18 cellular contexts compared by ENCODE assay signal in the genomic region with DNA sequence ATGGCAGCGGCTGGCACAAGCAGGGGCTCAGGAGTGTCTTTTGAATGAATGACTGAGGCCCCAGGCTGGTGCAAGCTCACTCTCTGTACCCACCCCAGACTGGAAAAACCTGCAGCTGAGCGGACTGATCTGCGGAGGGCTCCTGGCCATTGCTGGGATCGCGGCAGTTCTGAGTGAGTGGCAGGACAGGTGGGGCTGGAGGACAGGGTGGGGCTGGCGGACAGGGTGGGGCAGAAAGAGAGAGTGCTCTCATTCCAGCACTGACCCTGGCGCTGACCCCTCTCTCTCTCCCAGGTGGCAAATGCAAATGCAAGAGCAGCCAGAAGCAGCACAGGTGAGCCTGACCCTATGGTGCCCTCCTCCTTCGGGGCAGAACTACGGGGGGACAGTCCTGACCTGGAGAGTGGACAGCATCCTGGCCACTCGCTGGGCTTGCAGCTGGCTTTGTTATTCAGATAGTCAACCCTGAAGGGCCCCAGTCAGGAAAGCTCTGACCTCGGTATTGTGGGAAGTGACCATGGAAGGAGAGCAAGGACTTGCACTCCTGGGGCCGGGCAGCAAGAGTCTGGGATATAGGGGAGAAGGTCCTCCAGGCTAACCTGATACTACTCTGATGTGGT. TPM values are rescaled to one million over a fixed set of nuclear protein-coding genes. Genes with fewer than 3 reads are reported as not detected.
DNase-seq lines count a peak whose midpoint lies in the region; FAIRE-seq and TF ChIP-seq lines count a peak whose summit lies in the region.
"Had no signal": no experiment of that assay in that cellular context is flagged by ENCODE, and none has a peak within 500 bp of the region (broad histone marks: within the 10 kb centered on the region; RNA-seq: fewer than 3 reads in every experiment).

No MANE protein-coding gene starts in this region.

- POLR2A ChIA-PET in HEK293 (lab: Yijun Ruan, JAX) = no interaction called here

- no peaks in the 10 kb centered on the region for H3K27me3 Mint-ChIP-seq in mesothelial cell of epicardium (ENCODE audit: low read depth)

- no peak for TF ChIP-seq CTCF in HEK293 (tag by site-specific recombination; IDR thresholded peaks at IDR 0.05)
- no peak for TF ChIP-seq CTCF in kidney (IDR thresholded peaks at IDR 0.05; ENCODE audit: borderline replicate concordance, extremely low read depth, insufficient read depth)
- no peak for TF ChIP-seq CTCF in mesothelial cell of epicardium (IDR thresholded peaks at IDR 0.05; ENCODE audit: unreplicated experiment)

- DNase-seq in kidney (peak; percentile 76), posterior vena cava (ENCODE audit: low spot score) (peak; percentile 62), urothelium cell line (ENCODE audit: low spot score) (no peak), DMS114 treated with DMSO at 0.1 percent for 48 hours (lab: John Stamatoyannopoulos, UW; ENCODE audit: unreplicated experiment) (no peak), mesothelial cell of epicardium (ENCODE audit: low spot score in 2 of 2, unreplicated experiment in 2 of 2) (no peak), glomerular visceral epithelial cell (ENCODE audit: extremely low spot score) (no peak)
- DNase-seq: CD8-positive, alpha-beta T cell; DMS 273 treated with DMSO at 0.1 percent for 48 hours; EL; KBM-7; NCI-H1048; NCI-H146; NCI-H345; NCI-H69; PC-3 had no signal

- H3K4me1 ChIP-seq in HEK293 (ENCODE audit: control insufficient read depth, insufficient read depth, low read length) = no peaks in the 10 kb centered on the region
- no peaks in the 10 kb centered on the region for H3K4me1 ChIP-seq in kidney (ENCODE audit: control insufficient read depth in 1 of 2, insufficient read depth in 1 of 2, low read depth in 1 of 2, low read length in 2 of 2)

- intact Hi-C loops in kidney (cut with DNase I) (no loop called here), posterior vena cava (cut with DNase I) (no loop called here)

- H3K4me1 Mint-ChIP-seq in mesothelial cell of epicardium = peaks cover 18% of the 10 kb centered on the region

- H3K4me3 ChIP-seq in HEK293 (ENCODE audit: low read depth, low read length) = no peak overlapping the region
- no peak overlapping the region for H3K4me3 ChIP-seq in kidney (ENCODE audit: low read length in 2 of 2)

- CTCF ChIA-PET in HEK293 (lab: Yijun Ruan, JAX) = no interaction called here

- H3K9me3 Mint-ChIP-seq in mesothelial cell of epicardium = no peaks in the 10 kb centered on the region
- H3K9me3 Mint-ChIP-seq: CD8-positive, alpha-beta T cell had no signal

- H3K27ac Mint-ChIP-seq in mesothelial cell of epicardium = no peak overlapping the region
- H3K27ac Mint-ChIP-seq: CD8-positive, alpha-beta T cell had no signal

- H3K9ac ChIP-seq in kidney (ENCODE audit: low read length in 2 of 2) = no peak overlapping the region

- H3K36me3 ChIP-seq in HEK293 (ENCODE audit: control insufficient read depth in 2 of 2, insufficient read depth in 1 of 2, low read length in 2 of 2) (no peaks in the 10 kb centered on the region), kidney (ENCODE audit: control insufficient read depth in 1 of 2, insufficient read depth in 2 of 2, low read length in 2 of 2) (no peaks in the 10 kb centered on the region)

- no peak overlapping the region for H3K4me3 Mint-ChIP-seq in mesothelial cell of epicardium
- H3K4me3 Mint-ChIP-seq: CD8-positive, alpha-beta T cell had no signal

- no peak overlapping the region for H3K27ac ChIP-seq in HEK293 (ENCODE audit: extremely low read depth, low read depth, low read length)
- no peak overlapping the region for H3K27ac ChIP-seq in kidney (ENCODE audit: low read depth in 2 of 2, low read length in 2 of 2)

- H3K9me3 ChIP-seq in HEK293 (ENCODE audit: control insufficient read depth, insufficient read depth, low read depth, low read length) (no peaks in the 10 kb centered on the region), kidney (ENCODE audit: control insufficient read depth in 1 of 2, low read length in 2 of 2) (no peaks in the 10 kb centered on the region)

- no peaks in the 10 kb centered on the region for H3K36me3 Mint-ChIP-seq in mesothelial cell of epicardium
- H3K36me3 Mint-ChIP-seq: CD8-positive, alpha-beta T cell had no signal

- FAIRE-seq in kidney (lab: Jason Lieb, UNC) = no peak
- peak; percentile 48 for FAIRE-seq in urothelium cell line (lab: Jason Lieb, UNC)

TF ChIP-seq in HEK293, 187 proteins besides CTCF, POLR2A, EP300 and RAD21:
- TF ChIP-seq REPIN1 (tag by site-specific recombination; IDR thresholded peaks at IDR 0.05; ENCODE audit: low read depth) (no peak), HOXA7 (CRISPR knock-in tag; IDR thresholded peaks at IDR 0.05; ENCODE audit: borderline replicate concordance) (no peak), KLF1 (tag by site-specific recombination; IDR thresholded peaks at IDR 0.05) (0 out of 2 replicates have a peak, but pooled peaks have one; percentile 11)

RNA-seq across cellular contexts. Expression of gene FXYD4, which starts 4.1 kb away (rescaled TPM):
- 109 TPM for total RNA-seq in kidney
- polyA plus RNA-seq in kidney (ENCODE audit: insufficient read depth, low read depth, low replicate concordance) = 392 TPM
- not detected for total RNA-seq in posterior vena cava
- not detected in 3 replicates for total RNA-seq in mesothelial cell of epicardium
- total RNA-seq: CD8-positive, alpha-beta T cell; PC-3 had no signal
- polyA plus RNA-seq: AG04450, BJ had no signal

RNA-seq across cellular contexts. Expression of gene HNRNPF, which starts 33.5 kb away (rescaled TPM):
- total RNA-seq in kidney (190 TPM), posterior vena cava (100 to 1,000 TPM; 109 to 112 TPM), mesothelial cell of epicardium (163 to 169 TPM (median 165 TPM) in 3 replicates)
- polyA plus RNA-seq in kidney (ENCODE audit: insufficient read depth, low read depth, low replicate concordance) = 74.0 TPM

Comparison
In these comparisons a context has a peak if more than half of its experiments do, and no peak if none do; other contexts are left out.
1. DNase-seq: peak in kidney (single experiment) and posterior vena cava (single experiment); none in urothelium cell line (single experiment), DMS114 treated with DMSO at 0.1 percent for 48 hours (single experiment), mesothelial cell of epicardium (0 of 2) and glomerular visceral epithelial cell (single experiment).
2. RNA of gene FXYD4, which starts 4.1 kb away (total RNA-seq): 109 TPM in kidney (single experiment); not detected in posterior vena cava and not detected in mesothelial cell of epicardium; every median in the first group is over 100 times any median in the second.